Comparison of ENCODE assay signal across 20 cellular contexts in the genomic region with DNA sequence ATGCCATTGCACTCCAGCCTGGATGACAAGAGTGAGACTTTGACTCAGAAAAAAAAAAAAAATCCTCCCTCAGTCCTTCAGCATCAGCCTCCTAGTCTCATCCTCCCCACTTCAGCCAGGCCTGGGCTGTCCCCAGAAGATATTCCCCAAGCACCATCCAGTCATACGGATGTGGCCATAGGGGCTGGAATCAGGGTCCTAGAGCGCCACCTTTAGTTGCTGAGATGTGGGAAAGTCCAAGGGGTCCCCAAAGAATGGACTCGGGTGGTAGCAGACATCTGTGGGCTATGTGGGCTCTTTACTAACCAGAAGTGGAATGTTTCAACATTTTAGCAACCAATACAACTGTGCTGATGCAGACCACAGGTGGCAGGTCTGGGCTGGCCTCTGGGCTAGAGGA. TPM values are rescaled to one million over a fixed set of nuclear protein-coding genes. Genes with fewer than 3 reads are reported as not detected.
DNase-seq lines count a peak whose midpoint lies in the region; ATAC-seq and TF ChIP-seq lines count a peak whose summit lies in the region.
"Had no signal": no experiment of that assay in that cellular context is flagged by ENCODE, and none has a peak within 500 bp of the region (broad histone marks: within the 10 kb centered on the region; RNA-seq: fewer than 3 reads in every experiment).

No MANE protein-coding gene starts in this region.

- H3K27me3 Mint-ChIP-seq in activated CD4-positive, alpha-beta memory T cell treated with anti-CD3 and anti-CD28 coated beads for 36 hours = no peaks in the 10 kb centered on the region
- no peaks in the 10 kb centered on the region for H3K27me3 Mint-ChIP-seq in activated CD4-positive, alpha-beta memory T cell treated with anti-CD3 and anti-CD28 coated beads, Interleukin-2, amount 10 ng/mL, durations not matched to agents 7 days and 5 days
- H3K27me3 Mint-ChIP-seq in activated B cell treated with CpG ODN at 0.5 μM for 24 hours = no peaks in the 10 kb centered on the region
- H3K27me3 Mint-ChIP-seq: CD4-positive, CD25-positive, alpha-beta regulatory T cell had no signal

- no peaks in the 10 kb centered on the region for H3K27me3 ChIP-seq in Karpas-422 (ENCODE audit: low read length)
- no peaks in the 10 kb centered on the region for H3K27me3 ChIP-seq in spleen (replicated peaks in 1 of 7)
- H3K27me3 ChIP-seq: hepatocyte, thyroid gland had no signal

- H3K4me3 Mint-ChIP-seq in activated CD4-positive, alpha-beta memory T cell treated with anti-CD3 and anti-CD28 coated beads for 36 hours = no peak overlapping the region
- no peak overlapping the region for H3K4me3 Mint-ChIP-seq in activated CD4-positive, alpha-beta memory T cell treated with anti-CD3 and anti-CD28 coated beads, Interleukin-2, amount 10 ng/mL, durations not matched to agents 7 days and 5 days
- no peak overlapping the region for H3K4me3 Mint-ChIP-seq in activated B cell treated with CpG ODN at 0.5 μM for 24 hours
- H3K4me3 Mint-ChIP-seq: activated CD4-positive, alpha-beta T cell treated with anti-CD3 and anti-CD28 coated beads, Interleukin-2, amount 10 ng/mL, durations not matched to agents 24 days and 14 days; CD4-positive, CD25-positive, alpha-beta regulatory T cell; nephron had no signal

- H3K9ac ChIP-seq in Karpas-422 (ENCODE audit: low read length) = no peak overlapping the region

- peaks cover 24% of the 10 kb centered on the region for H3K4me1 Mint-ChIP-seq in activated CD4-positive, alpha-beta memory T cell treated with anti-CD3 and anti-CD28 coated beads for 36 hours (ENCODE audit: low read depth)
- peaks cover 12% of the 10 kb centered on the region for H3K4me1 Mint-ChIP-seq in activated CD4-positive, alpha-beta memory T cell treated with anti-CD3 and anti-CD28 coated beads, Interleukin-2, amount 10 ng/mL, durations not matched to agents 7 days and 5 days
- H3K4me1 Mint-ChIP-seq in activated B cell treated with CpG ODN at 0.5 μM for 24 hours = peaks cover 69% of the 10 kb centered on the region
- H3K4me1 Mint-ChIP-seq: nephron had no signal

- H3K27ac ChIP-seq in Karpas-422 (ENCODE audit: low read length) (no peak overlapping the region), spleen (peak overlapping the region in 6 of 8 donors; percentile 10 to 99 (median 96))
- H3K27ac ChIP-seq: hepatocyte, psoas muscle had no signal

- intact Hi-C loops in activated CD4-positive, alpha-beta memory T cell treated with anti-CD3 and anti-CD28 coated beads for 36 hours (cut with micrococcal nuclease) = no loop called here
- intact Hi-C loops in activated B cell treated with CpG ODN at 0.5 μM for 24 hours (cut with micrococcal nuclease) (no loop called here), spleen (cut with DNase I; ENCODE audit: low total_unique reads) (no loop called here)

- H3K36me3 Mint-ChIP-seq in activated CD4-positive, alpha-beta memory T cell treated with anti-CD3 and anti-CD28 coated beads for 36 hours = no peaks in the 10 kb centered on the region
- no peaks in the 10 kb centered on the region for H3K36me3 Mint-ChIP-seq in activated CD4-positive, alpha-beta memory T cell treated with anti-CD3 and anti-CD28 coated beads, Interleukin-2, amount 10 ng/mL, durations not matched to agents 7 days and 5 days (ENCODE audit: low read depth)
- no peaks in the 10 kb centered on the region for H3K36me3 Mint-ChIP-seq in activated B cell treated with CpG ODN at 0.5 μM for 24 hours (ENCODE audit: low read depth)
- H3K36me3 Mint-ChIP-seq: CD4-positive, CD25-positive, alpha-beta regulatory T cell had no signal

- CTCF ChIA-PET in activated CD4-positive, alpha-beta memory T cell treated with anti-CD3 and anti-CD28 coated beads for 36 hours (lab: Charles Lee) = interaction anchor here (0.6 kb wide), 1 partner anchor 13 kb away, joined by 3 read pairs; no protein-coding TSS in a partner anchor
- CTCF ChIA-PET in activated CD4-positive, alpha-beta memory T cell treated with anti-CD3 and anti-CD28 coated beads, Interleukin-2, amount 10 ng/mL, durations not matched to agents 7 days and 5 days (lab: Charles Lee) = interaction anchor here (0.7 kb wide), 1 partner anchor 23 kb away, joined by 3 read pairs; no protein-coding TSS in a partner anchor
- CTCF ChIA-PET in activated B cell treated with CpG ODN at 0.5 μM for 24 hours (lab: Charles Lee) = no interaction called here

- H3K4me1 ChIP-seq in Karpas-422 (ENCODE audit: low read length) = peaks cover 11% of the 10 kb centered on the region
- peaks cover 0 to 95% (median 49%) of the 10 kb centered on the region in 6 donors for H3K4me1 ChIP-seq in spleen
- H3K4me1 ChIP-seq: psoas muscle had no signal

- H3K9me2 ChIP-seq in Karpas-422 (replicated peaks; ENCODE audit: insufficient read depth, low read length) = no peaks in the 10 kb centered on the region

- ATAC-seq in activated B cell treated with CpG ODN at 0.5 μM for 24 hours (ENCODE audit: low read depth) = no peak
- ATAC-seq: psoas muscle had no signal

- H3K9me3 ChIP-seq in Karpas-422 (ENCODE audit: low read length) (no peaks in the 10 kb centered on the region), spleen (no peaks in the 10 kb centered on the region)
- H3K9me3 ChIP-seq: psoas muscle, thyroid gland had no signal

- TF ChIP-seq CTCF in activated B cell treated with CpG ODN at 0.5 μM for 24 hours (IDR thresholded peaks at IDR 0.05) = no peak
- TF ChIP-seq CTCF in spleen (IDR thresholded peaks at IDR 0.05 in 8 of 11, conservative IDR thresholded peaks at IDR 0.05 in 3 of 11) = no peak

- WGBS in spleen, 5 donors = 39 to 63% (median 55%) methylated on average over 3 of the region's 3 CpGs

- H2AFZ ChIP-seq in Karpas-422 (ENCODE audit: low read length) = no peak overlapping the region
- H2AFZ ChIP-seq: hepatocyte had no signal

- no peak for DNase-seq in activated CD4-positive, alpha-beta memory T cell treated with anti-CD3 and anti-CD28 coated beads for 36 hours
- DNase-seq in activated CD4-positive, alpha-beta memory T cell treated with anti-CD3 and anti-CD28 coated beads, Interleukin-2, amount 10 ng/mL, durations not matched to agents 7 days and 5 days = no peak
- peak; percentile 45 for DNase-seq in Karpas-422
- no peak for DNase-seq in activated B cell treated with CpG ODN at 0.5 μM for 24 hours
- DNase-seq in spleen = no peak
- no peak for DNase-seq in COR-L47 (lab: John Stamatoyannopoulos, UW)
- DNase-seq in T-helper 2 cell = no peak
- DNase-seq in A172 (ENCODE audit: low spot score) = no peak
- DNase-seq: activated CD4-positive, alpha-beta T cell treated with anti-CD3 and anti-CD28 coated beads, Interleukin-2, amount 10 ng/mL, durations not matched to agents 24 days and 14 days; activated naive CD4-positive, alpha-beta T cell treated with Interleukin-2 at 50 U/mL for 16 hours; aorta; CD4-positive, CD25-positive, alpha-beta regulatory T cell; NCI-H524 treated with DMSO at 0.1 percent for 48 hours; psoas muscle had no signal

- H3K36me3 ChIP-seq in Karpas-422 (ENCODE audit: insufficient read depth, low read length) = no peaks in the 10 kb centered on the region
- H3K36me3 ChIP-seq in spleen = peaks cover 0 to 10% (median 0%) of the 10 kb centered on the region in 6 donors
- H3K36me3 ChIP-seq: thyroid gland had no signal

- no peaks in the 10 kb centered on the region for H3K79me2 ChIP-seq in Karpas-422 (ENCODE audit: low read length)
- H3K79me2 ChIP-seq: hepatocyte had no signal

- no peaks in the 10 kb centered on the region for H4K20me1 ChIP-seq in Karpas-422 (ENCODE audit: insufficient read depth, low read depth, low read length)

- no peak overlapping the region for H3K4me2 ChIP-seq in Karpas-422 (ENCODE audit: low read depth, low read length, poor library complexity, severe bottlenecking)
- H3K4me2 ChIP-seq: hepatocyte had no signal

- no peaks in the 10 kb centered on the region for H3K9me3 Mint-ChIP-seq in activated CD4-positive, alpha-beta memory T cell treated with anti-CD3 and anti-CD28 coated beads for 36 hours
- no peaks in the 10 kb centered on the region for H3K9me3 Mint-ChIP-seq in activated CD4-positive, alpha-beta memory T cell treated with anti-CD3 and anti-CD28 coated beads, Interleukin-2, amount 10 ng/mL, durations not matched to agents 7 days and 5 days
- H3K9me3 Mint-ChIP-seq in activated B cell treated with CpG ODN at 0.5 μM for 24 hours = no peaks in the 10 kb centered on the region
- H3K9me3 Mint-ChIP-seq: activated CD4-positive, alpha-beta T cell treated with anti-CD3 and anti-CD28 coated beads, Interleukin-2, amount 10 ng/mL, durations not matched to agents 24 days and 14 days; CD4-positive, CD25-positive, alpha-beta regulatory T cell; nephron had no signal

- H3K4me3 ChIP-seq in Karpas-422 (ENCODE audit: low read length) (no peak overlapping the region), spleen (no peak overlapping the region)
- H3K4me3 ChIP-seq: hepatocyte, psoas muscle, thyroid gland had no signal

- no peak for TF ChIP-seq POLR2A in spleen (IDR thresholded peaks at IDR 0.05)

- POLR2A ChIA-PET in activated CD4-positive, alpha-beta memory T cell treated with anti-CD3 and anti-CD28 coated beads for 36 hours (lab: Charles Lee) = no interaction called here
- POLR2A ChIA-PET in activated CD4-positive, alpha-beta memory T cell treated with anti-CD3 and anti-CD28 coated beads, Interleukin-2, amount 10 ng/mL, durations not matched to agents 7 days and 5 days (lab: Charles Lee) = interaction anchor here (1.2 kb wide), 1 partner anchor 18 kb away, joined by 5 read pairs; no protein-coding TSS in a partner anchor
- POLR2A ChIA-PET in activated B cell treated with CpG ODN at 0.5 μM for 24 hours (lab: Charles Lee) = no interaction called here

- peak overlapping the region; percentile 28 for H3K27ac Mint-ChIP-seq in activated CD4-positive, alpha-beta memory T cell treated with anti-CD3 and anti-CD28 coated beads for 36 hours
- H3K27ac Mint-ChIP-seq in activated CD4-positive, alpha-beta memory T cell treated with anti-CD3 and anti-CD28 coated beads, Interleukin-2, amount 10 ng/mL, durations not matched to agents 7 days and 5 days = no peak overlapping the region
- peak overlapping the region; percentile 41 for H3K27ac Mint-ChIP-seq in activated B cell treated with CpG ODN at 0.5 μM for 24 hours
- H3K27ac Mint-ChIP-seq: activated CD4-positive, alpha-beta T cell treated with anti-CD3 and anti-CD28 coated beads, Interleukin-2, amount 10 ng/mL, durations not matched to agents 24 days and 14 days; CD4-positive, CD25-positive, alpha-beta regulatory T cell; nephron had no signal

RNA-seq across cellular contexts. Expression of gene TYROBP, which starts 3.1 kb away (rescaled TPM):
- total RNA-seq in activated CD4-positive, alpha-beta memory T cell treated with anti-CD3 and anti-CD28 coated beads for 36 hours = not detected
- total RNA-seq in activated CD4-positive, alpha-beta memory T cell treated with anti-CD3 and anti-CD28 coated beads, Interleukin-2, amount 10 ng/mL, durations not matched to agents 7 days and 5 days = 1 to 10 TPM in 1 of 2 experiments, under 1 TPM in 1; 0.58 to 1.1 TPM
- not detected in 2 replicates for total RNA-seq in Karpas-422 (2014; rRNA removed; shearing (Covaris generic); ENCODE audit: low replicate concordance)
- total RNA-seq in activated B cell treated with CpG ODN at 0.5 μM for 24 hours = 0.83 TPM in 1 of 2 replicates, not detected in the other
- total RNA-seq in spleen = 100 to 1,000 TPM; 292 to 747 (median 403) TPM
- polyA plus RNA-seq in spleen = 100 to 1,000 TPM; 281 to 446 (median 285) TPM
- not detected in 2 replicates for total RNA-seq in A172 (2014; rRNA removed; shearing (Covaris generic))
- total RNA-seq: A673; activated CD4-positive, alpha-beta T cell treated with anti-CD3 and anti-CD28 coated beads, Interleukin-2, amount 10 ng/mL, durations not matched to agents 24 days and 14 days; CD4-positive, CD25-positive, alpha-beta regulatory T cell; PC-3; SK-MEL-5 had no signal

RNA-seq across cellular contexts. Expression of gene HCST, which starts 8.8 kb away (rescaled TPM):
- total RNA-seq in activated CD4-positive, alpha-beta memory T cell treated with anti-CD3 and anti-CD28 coated beads for 36 hours = 10 to 100 TPM; 50.7 to 52.9 TPM
- 100 to 1,000 TPM; 204 to 218 TPM for total RNA-seq in activated CD4-positive, alpha-beta memory T cell treated with anti-CD3 and anti-CD28 coated beads, Interleukin-2, amount 10 ng/mL, durations not matched to agents 7 days and 5 days
- 12.2 and 18.8 TPM in 2 replicates for total RNA-seq in Karpas-422 (2014; rRNA removed; shearing (Covaris generic); ENCODE audit: low replicate concordance)
- 2.9 and 3.5 TPM in 2 replicates for total RNA-seq in activated B cell treated with CpG ODN at 0.5 μM for 24 hours
- 10 to 100 TPM; 31.5 to 80.4 (median 58.2) TPM for total RNA-seq in spleen
- polyA plus RNA-seq in spleen = 100 to 1,000 TPM; 119 to 130 (median 122) TPM
- total RNA-seq in A172 (2014; rRNA removed; shearing (Covaris generic)) = 0.69 TPM in 1 of 2 replicates, not detected in the other
- total RNA-seq: PC-3, SK-MEL-5 had no signal

RNA-seq across cellular contexts. Expression of gene NFKBID, which starts 10.8 kb away (rescaled TPM):
- 10 to 100 TPM; 66.7 to 70.9 TPM for total RNA-seq in activated CD4-positive, alpha-beta memory T cell treated with anti-CD3 and anti-CD28 coated beads for 36 hours
- total RNA-seq in activated CD4-positive, alpha-beta memory T cell treated with anti-CD3 and anti-CD28 coated beads, Interleukin-2, amount 10 ng/mL, durations not matched to agents 7 days and 5 days = 10 to 100 TPM; 36.3 to 40.3 TPM
- total RNA-seq in Karpas-422 (2014; rRNA removed; shearing (Covaris generic); ENCODE audit: low replicate concordance) = 7.2 and 17.1 TPM in 2 replicates
- 120 and 143 TPM in 2 replicates for total RNA-seq in activated B cell treated with CpG ODN at 0.5 μM for 24 hours
- 10 to 100 TPM; 19.6 to 57.5 (median 30.3) TPM for total RNA-seq in spleen
- 10 to 100 TPM; 12.6 to 19.7 (median 18.1) TPM for polyA plus RNA-seq in spleen
- 1.7 and 2.3 TPM in 2 replicates for total RNA-seq in A172 (2014; rRNA removed; shearing (Covaris generic))

RNA-seq across cellular contexts. Expression of gene LRFN3, which starts 25.0 kb away (rescaled TPM):
- 1 to 10 TPM; 8.7 to 9.1 TPM for total RNA-seq in activated CD4-positive, alpha-beta memory T cell treated with anti-CD3 and anti-CD28 coated beads for 36 hours
- total RNA-seq in activated CD4-positive, alpha-beta memory T cell treated with anti-CD3 and anti-CD28 coated beads, Interleukin-2, amount 10 ng/mL, durations not matched to agents 7 days and 5 days = 10 to 100 TPM; 13.5 to 17.0 TPM
- 3.7 and 3.8 TPM in 2 replicates for total RNA-seq in Karpas-422 (2014; rRNA removed; shearing (Covaris generic); ENCODE audit: low replicate concordance)
- total RNA-seq in activated B cell treated with CpG ODN at 0.5 μM for 24 hours (1.8 TPM in 2 replicates), spleen (10 to 100 TPM in 4 of 7 donors, 1 to 10 TPM in 3; 7.8 to 18.2 (median 11.5) TPM)
- 1 to 10 TPM in 2 of 3 donors, under 1 TPM in 1; 0.76 to 8.0 (median 1.2) TPM for polyA plus RNA-seq in spleen
- 4.6 and 8.2 TPM in 2 replicates for total RNA-seq in A172 (2014; rRNA removed; shearing (Covaris generic))

RNA-seq across cellular contexts. Expression of gene APLP1, which starts 42.8 kb away (rescaled TPM):
- total RNA-seq in activated CD4-positive, alpha-beta memory T cell treated with anti-CD3 and anti-CD28 coated beads for 36 hours = 1 to 10 TPM; 1.2 to 2.6 TPM
- 1 to 10 TPM in 1 of 2 experiments, under 1 TPM in 1; 0.76 to 1.1 TPM for total RNA-seq in activated CD4-positive, alpha-beta memory T cell treated with anti-CD3 and anti-CD28 coated beads, Interleukin-2, amount 10 ng/mL, durations not matched to agents 7 days and 5 days
- 9.9 and 23.8 TPM in 2 replicates for total RNA-seq in Karpas-422 (2014; rRNA removed; shearing (Covaris generic); ENCODE audit: low replicate concordance)
- not detected in 2 replicates for total RNA-seq in activated B cell treated with CpG ODN at 0.5 μM for 24 hours
- 1 to 10 TPM in 3 of 7 donors, under 1 TPM in 2, not detected in 2; 0.57 to 3.6 (median 1.1) TPM for total RNA-seq in spleen
- 1 to 10 TPM in 2 of 3 donors, under 1 TPM in 1; 0.99 to 2.6 (median 2.4) TPM for polyA plus RNA-seq in spleen
- total RNA-seq in A172 (2014; rRNA removed; shearing (Covaris generic)) = 39.8 and 52.5 TPM in 2 replicates
- total RNA-seq: CD4-positive, CD25-positive, alpha-beta regulatory T cell had no signal
- polyA plus RNA-seq: CD4-positive, CD25-positive, alpha-beta regulatory T cell had no signal

Comparison
In these comparisons a context has a peak if more than half of its experiments do, and no peak if none do; other contexts are left out.
1. RNA of gene TYROBP, which starts 3.1 kb away (total RNA-seq): 292 to 747 TPM in spleen; 0.58 to 1.1 TPM in activated CD4-positive, alpha-beta memory T cell treated with anti-CD3 and anti-CD28 coated beads, Interleukin-2, amount 10 ng/mL, durations not matched to agents 7 days and 5 days, 0.83 TPM in activated B cell treated with CpG ODN at 0.5 μM for 24 hours, not detected in activated CD4-positive, alpha-beta memory T cell treated with anti-CD3 and anti-CD28 coated beads for 36 hours, not detected in Karpas-422 and not detected in A172; every median in the first group is over 100 times any median in the second.